2 cellular contexts compared by ENCODE assay signal in the genomic region with DNA sequence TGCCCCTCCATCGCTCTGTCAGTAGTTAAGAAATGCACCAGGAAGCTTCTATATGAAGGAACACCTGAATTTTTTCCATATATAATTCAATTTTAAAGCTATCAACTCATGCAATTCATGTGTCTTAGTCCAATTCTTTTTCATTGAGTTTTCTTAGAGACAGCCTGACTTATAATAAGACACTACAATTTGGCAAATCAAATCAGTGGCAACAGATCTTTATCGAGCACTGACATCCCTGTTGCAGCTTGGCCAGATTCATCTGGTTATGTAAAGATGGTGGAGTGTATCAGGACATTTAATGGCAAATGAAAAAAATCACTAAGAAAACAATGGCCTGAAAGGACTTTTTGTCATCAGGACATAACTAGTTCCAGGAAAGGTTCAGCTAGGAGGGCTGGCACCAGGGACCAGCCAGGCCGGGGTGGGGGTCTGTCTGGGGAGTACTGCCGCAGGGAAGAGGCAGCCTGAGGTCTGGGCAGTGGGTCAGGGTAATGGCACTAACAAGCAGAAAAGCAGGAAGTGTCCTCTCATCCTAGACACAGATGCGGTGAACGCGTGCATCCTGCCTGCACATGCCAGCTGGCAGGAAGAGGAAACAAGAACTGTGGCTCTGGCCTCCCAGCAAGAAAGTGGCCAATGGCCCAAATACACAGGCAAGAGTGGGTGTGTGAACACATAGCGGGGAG.
TF ChIP-seq lines count a peak whose summit lies in the region.

No MANE protein-coding gene starts in this region.

TF ChIP-seq in SK-N-SH treated with all-trans-retinoic acid at 6 μM for 48 hours, 23 proteins besides CTCF, POLR2A, EP300 and RAD21 (continued from another document):
- TF ChIP-seq, protein P1, sequence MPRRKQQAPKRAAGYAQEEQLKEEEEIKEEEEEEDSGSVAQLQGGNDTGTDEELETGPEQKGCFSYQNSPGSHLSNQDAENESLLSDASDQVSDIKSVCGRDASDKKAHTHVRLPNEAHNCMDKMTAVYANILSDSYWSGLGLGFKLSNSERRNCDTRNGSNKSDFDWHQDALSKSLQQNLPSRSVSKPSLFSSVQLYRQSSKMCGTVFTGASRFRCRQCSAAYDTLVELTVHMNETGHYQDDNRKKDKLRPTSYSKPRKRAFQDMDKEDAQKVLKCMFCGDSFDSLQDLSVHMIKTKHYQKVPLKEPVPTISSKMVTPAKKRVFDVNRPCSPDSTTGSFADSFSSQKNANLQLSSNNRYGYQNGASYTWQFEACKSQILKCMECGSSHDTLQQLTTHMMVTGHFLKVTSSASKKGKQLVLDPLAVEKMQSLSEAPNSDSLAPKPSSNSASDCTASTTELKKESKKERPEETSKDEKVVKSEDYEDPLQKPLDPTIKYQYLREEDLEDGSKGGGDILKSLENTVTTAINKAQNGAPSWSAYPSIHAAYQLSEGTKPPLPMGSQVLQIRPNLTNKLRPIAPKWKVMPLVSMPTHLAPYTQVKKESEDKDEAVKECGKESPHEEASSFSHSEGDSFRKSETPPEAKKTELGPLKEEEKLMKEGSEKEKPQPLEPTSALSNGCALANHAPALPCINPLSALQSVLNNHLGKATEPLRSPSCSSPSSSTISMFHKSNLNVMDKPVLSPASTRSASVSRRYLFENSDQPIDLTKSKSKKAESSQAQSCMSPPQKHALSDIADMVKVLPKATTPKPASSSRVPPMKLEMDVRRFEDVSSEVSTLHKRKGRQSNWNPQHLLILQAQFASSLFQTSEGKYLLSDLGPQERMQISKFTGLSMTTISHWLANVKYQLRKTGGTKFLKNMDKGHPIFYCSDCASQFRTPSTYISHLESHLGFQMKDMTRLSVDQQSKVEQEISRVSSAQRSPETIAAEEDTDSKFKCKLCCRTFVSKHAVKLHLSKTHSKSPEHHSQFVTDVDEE (CRISPR knock-in tag; IDR thresholded peaks at IDR 0.05): peak; percentile 55; the same call in 1 of the 2 replicates
- TF ChIP-seq CSDC2 (CRISPR knock-in tag; IDR thresholded peaks at IDR 0.05) (no peak), ISL1 (CRISPR knock-in tag; IDR thresholded peaks at IDR 0.05) (peak; percentile 60), ZNF70 (CRISPR knock-in tag; IDR thresholded peaks at IDR 0.05) (0 out of 2 replicates have a peak, but pooled peaks have one; percentile 40), ZNF8 (CRISPR knock-in tag; IDR thresholded peaks at IDR 0.05) (peak; percentile 36; the same call in 1 of the 2 replicates), PPARA (CRISPR knock-in tag; IDR thresholded peaks at IDR 0.05; ENCODE audit: borderline replicate concordance) (no peak), BACH2 (CRISPR knock-in tag; IDR thresholded peaks at IDR 0.05; ENCODE audit: borderline replicate concordance) (no peak), OSR1 (CRISPR knock-in tag; IDR thresholded peaks at IDR 0.05) (no peak), ESRRG (CRISPR knock-in tag; IDR thresholded peaks at IDR 0.05) (no peak; the same call in 1 of the 2 replicates)
- TF ChIP-seq, protein P2, sequence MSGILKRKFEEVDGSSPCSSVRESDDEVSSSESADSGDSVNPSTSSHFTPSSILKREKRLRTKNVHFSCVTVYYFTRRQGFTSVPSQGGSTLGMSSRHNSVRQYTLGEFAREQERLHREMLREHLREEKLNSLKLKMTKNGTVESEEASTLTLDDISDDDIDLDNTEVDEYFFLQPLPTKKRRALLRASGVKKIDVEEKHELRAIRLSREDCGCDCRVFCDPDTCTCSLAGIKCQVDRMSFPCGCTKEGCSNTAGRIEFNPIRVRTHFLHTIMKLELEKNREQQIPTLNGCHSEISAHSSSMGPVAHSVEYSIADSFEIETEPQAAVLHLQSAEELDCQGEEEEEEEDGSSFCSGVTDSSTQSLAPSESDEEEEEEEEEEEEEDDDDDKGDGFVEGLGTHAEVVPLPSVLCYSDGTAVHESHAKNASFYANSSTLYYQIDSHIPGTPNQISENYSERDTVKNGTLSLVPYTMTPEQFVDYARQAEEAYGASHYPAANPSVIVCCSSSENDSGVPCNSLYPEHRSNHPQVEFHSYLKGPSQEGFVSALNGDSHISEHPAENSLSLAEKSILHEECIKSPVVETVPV (CRISPR knock-in tag; IDR thresholded peaks at IDR 0.05): peak; percentile 74; the same call in 1 of the 2 replicates
- TF ChIP-seq, protein P3, sequence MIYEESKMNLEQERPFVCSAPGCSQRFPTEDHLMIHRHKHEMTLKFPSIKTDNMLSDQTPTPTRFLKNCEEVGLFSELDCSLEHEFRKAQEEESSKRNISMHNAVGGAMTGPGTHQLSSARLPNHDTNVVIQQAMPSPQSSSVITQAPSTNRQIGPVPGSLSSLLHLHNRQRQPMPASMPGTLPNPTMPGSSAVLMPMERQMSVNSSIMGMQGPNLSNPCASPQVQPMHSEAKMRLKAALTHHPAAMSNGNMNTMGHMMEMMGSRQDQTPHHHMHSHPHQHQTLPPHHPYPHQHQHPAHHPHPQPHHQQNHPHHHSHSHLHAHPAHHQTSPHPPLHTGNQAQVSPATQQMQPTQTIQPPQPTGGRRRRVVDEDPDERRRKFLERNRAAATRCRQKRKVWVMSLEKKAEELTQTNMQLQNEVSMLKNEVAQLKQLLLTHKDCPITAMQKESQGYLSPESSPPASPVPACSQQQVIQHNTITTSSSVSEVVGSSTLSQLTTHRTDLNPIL (CRISPR knock-in tag; IDR thresholded peaks at IDR 0.05; ENCODE audit: low read depth): no peak

TF ChIP-seq in WTC11, 78 proteins besides CTCF, POLR2A, EP300 and RAD21 (continued from another document):
- TF ChIP-seq, protein P4, sequence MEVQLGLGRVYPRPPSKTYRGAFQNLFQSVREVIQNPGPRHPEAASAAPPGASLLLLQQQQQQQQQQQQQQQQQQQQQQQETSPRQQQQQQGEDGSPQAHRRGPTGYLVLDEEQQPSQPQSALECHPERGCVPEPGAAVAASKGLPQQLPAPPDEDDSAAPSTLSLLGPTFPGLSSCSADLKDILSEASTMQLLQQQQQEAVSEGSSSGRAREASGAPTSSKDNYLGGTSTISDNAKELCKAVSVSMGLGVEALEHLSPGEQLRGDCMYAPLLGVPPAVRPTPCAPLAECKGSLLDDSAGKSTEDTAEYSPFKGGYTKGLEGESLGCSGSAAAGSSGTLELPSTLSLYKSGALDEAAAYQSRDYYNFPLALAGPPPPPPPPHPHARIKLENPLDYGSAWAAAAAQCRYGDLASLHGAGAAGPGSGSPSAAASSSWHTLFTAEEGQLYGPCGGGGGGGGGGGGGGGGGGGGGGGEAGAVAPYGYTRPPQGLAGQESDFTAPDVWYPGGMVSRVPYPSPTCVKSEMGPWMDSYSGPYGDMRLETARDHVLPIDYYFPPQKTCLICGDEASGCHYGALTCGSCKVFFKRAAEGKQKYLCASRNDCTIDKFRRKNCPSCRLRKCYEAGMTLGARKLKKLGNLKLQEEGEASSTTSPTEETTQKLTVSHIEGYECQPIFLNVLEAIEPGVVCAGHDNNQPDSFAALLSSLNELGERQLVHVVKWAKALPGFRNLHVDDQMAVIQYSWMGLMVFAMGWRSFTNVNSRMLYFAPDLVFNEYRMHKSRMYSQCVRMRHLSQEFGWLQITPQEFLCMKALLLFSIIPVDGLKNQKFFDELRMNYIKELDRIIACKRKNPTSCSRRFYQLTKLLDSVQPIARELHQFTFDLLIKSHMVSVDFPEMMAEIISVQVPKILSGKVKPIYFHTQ (CRISPR knock-in tag; IDR thresholded peaks at IDR 0.05): no peak
